8 cellular contexts compared by ENCODE assay signal in genomic region chr17:67995568-67996191, GRCh38. TPM values are rescaled to one million over a fixed set of nuclear protein-coding genes. Genes with fewer than 3 reads are reported as not detected.
DNase-seq lines count a peak whose midpoint lies in the region; ATAC-seq and TF ChIP-seq lines count a peak whose summit lies in the region.

No MANE protein-coding gene starts in this region.

- peak; percentile 41 for DNase-seq in GM10266 (ENCODE audit: extremely low spot score)
- peak; percentile 9 for DNase-seq in RPMI7951 (ENCODE audit: low read depth)
- DNase-seq in choroid plexus epithelial cell (ENCODE audit: low read depth): peak; percentile 18
- DNase-seq in lung (ENCODE audit: low spot score): no peak
- DNase-seq in stomach: peak; percentile 28
- DNase-seq in NCI-H2107 treated with DMSO at 0.1 percent for 48 hours (lab: John Stamatoyannopoulos, UW; ENCODE audit: unreplicated experiment): no peak
- no peak for DNase-seq in NCI-H187 (lab: John Stamatoyannopoulos, UW)

- intact Hi-C loops in stomach (cut with DNase I; ENCODE audit: low total_unique reads): no loop called here

- TF ChIP-seq EP300 in stomach (IDR thresholded peaks at IDR 0.05): no peak

- H3K27me3 ChIP-seq in lung (ENCODE audit: control insufficient read depth, insufficient read depth) (no peaks in the 10 kb centered on the region), stomach (peaks cover 0 to 13% (median 0%) of the 10 kb centered on the region in 3 donors)

- WGBS in lung, 2 donors: 1% methylated on average over 43 of the region's 43 CpGs
- 1% methylated on average over 27 to 43 of the region's 43 CpGs for WGBS in stomach, 5 donors

- H3K27ac ChIP-seq in lung (ENCODE audit: low read depth in 1 of 2, low read length in 1 of 2) (peak overlapping the region in 1 of 2 donors; percentile 15), stomach (peak overlapping the region in 4 of 5 donors; percentile 1 to 98 (median 96))

- H3K4me1 ChIP-seq in lung (ENCODE audit: control insufficient read depth in 2 of 2, insufficient read depth in 2 of 2, low read length in 2 of 2) (peaks cover 3 to 11% of the 10 kb centered on the region in 2 donors), stomach (peaks cover 26 to 42% (median 35%) of the 10 kb centered on the region in 4 donors)

- TF ChIP-seq CTCF in GM10266 (IDR thresholded peaks at IDR 0.05; ENCODE audit: control insufficient read depth, insufficient read depth, low read depth, missing control alignments) (no peak), choroid plexus epithelial cell (conservative IDR thresholded peaks at IDR 0.05; ENCODE audit: low read depth, low read length) (no peak), lung (IDR thresholded peaks at IDR 0.05; ENCODE audit: control extremely low read depth, extremely low read depth) (no peak), stomach (IDR thresholded peaks at IDR 0.05) (no peak)

- H3K36me3 ChIP-seq in lung (ENCODE audit: control insufficient read depth in 2 of 2, insufficient read depth in 2 of 2, low read length in 2 of 2): no peaks in the 10 kb centered on the region
- H3K36me3 ChIP-seq in stomach: no peaks in the 10 kb centered on the region

- H3K4me3 ChIP-seq in choroid plexus epithelial cell (ENCODE audit: low read depth, low read length) (peak overlapping the region; percentile 62), lung (peak overlapping the region; percentile 32), stomach (peak overlapping the region; percentile 47 to 73 (median 60))

- TF ChIP-seq POLR2A in stomach (IDR thresholded peaks at IDR 0.05): no peak

- ATAC-seq in lung (ENCODE audit: insufficient read depth, low FRiP score) (no peak), GM19035 (IDR thresholded peaks at IDR 0.05; ENCODE audit: unreplicated experiment) (no peak)

- H3K9me3 ChIP-seq in lung (ENCODE audit: control insufficient read depth in 2 of 2, insufficient read depth in 1 of 2, low read length in 1 of 2) (no peaks in the 10 kb centered on the region), stomach (no peaks in the 10 kb centered on the region)

RNA-seq across cellular contexts. Expression of gene C17orf58, which starts 0.6 kb away (rescaled TPM):
- 23.8 and 36.3 TPM in 2 replicates for total RNA-seq in RPMI7951 (2014; rRNA removed; shearing (Covaris generic))
- 10 to 100 TPM; 11.2 to 11.6 TPM for total RNA-seq in lung
- polyA plus RNA-seq in lung: 10 to 100 TPM in 1 of 2 donors, 1 to 10 TPM in 1; 7.0 to 11.0 TPM
- total RNA-seq in stomach: 10 to 100 TPM in 3 of 5 donors, 1 to 10 TPM in 1, not detected in 1; 4.9 to 32.2 (median 19.5) TPM
- 10 to 100 TPM in 1 of 3 donors, 1 to 10 TPM in 2; 9.6 to 23.1 (median 10.0) TPM for polyA plus RNA-seq in stomach

RNA-seq across cellular contexts. Expression of gene KPNA2, which starts 39.9 kb away (rescaled TPM):
- 360 and 422 TPM in 2 replicates for total RNA-seq in RPMI7951 (2014; rRNA removed; shearing (Covaris generic))
- total RNA-seq in lung (10 to 100 TPM; 17.5 to 20.2 TPM), stomach (10 to 100 TPM in 2 of 5 donors, 1 to 10 TPM in 2, under 1 TPM in 1; 0.58 to 26.3 (median 5.4) TPM)
- polyA plus RNA-seq in lung (10 to 100 TPM; 16.1 to 24.4 TPM), stomach (10 to 100 TPM; 12.1 to 23.7 (median 21.0) TPM)

Comparison
In these comparisons a context has a peak if more than half of its experiments do, and no peak if none do; other contexts are left out.
1. DNase-seq: peak in GM10266 (single experiment), RPMI7951 (single experiment), choroid plexus epithelial cell (single experiment) and stomach (single experiment); none in lung (single experiment), NCI-H2107 treated with DMSO at 0.1 percent for 48 hours (single experiment) and NCI-H187 (0 of 2).
2. RNA of gene KPNA2, which starts 39.9 kb away (total RNA-seq): 360 to 422 TPM in RPMI7951; 17.5 to 20.2 TPM in lung and 0.58 to 26.3 TPM in stomach; every median in the first group is over 10 times any median in the second.
3. Peak in every context shown above with its lines, with median percentiles within 50 percentile points of each other: H3K4me3 ChIP-seq.